ENCODE assay signal across 11 cellular contexts in genomic region chr6:153503810-153504209, GRCh38.
DNase-seq lines count a peak whose midpoint lies in the region; TF ChIP-seq lines count a peak whose summit lies in the region.
"Had no signal": no experiment of that assay in that cellular context is flagged by ENCODE, and none has a peak within 500 bp of the region (broad histone marks: within the 10 kb centered on the region; RNA-seq: fewer than 3 reads in every experiment).

No MANE protein-coding gene starts in this region.

- H3K23ac ChIP-seq in H9 (ENCODE audit: insufficient read length, low read depth, low read length) = no peak overlapping the region

- no peaks in the 10 kb centered on the region for H3K23me2 ChIP-seq in H9 (ENCODE audit: insufficient read length, low read depth, low read length, poor library complexity, severe bottlenecking)

- no peak overlapping the region for H4K5ac ChIP-seq in H9 (ENCODE audit: insufficient read length, low read depth, low read length)

- intact Hi-C loops in vagina (cut with DNase I) = no loop called here

- H2BK15ac ChIP-seq in H9 (ENCODE audit: low read depth, low read length) = no peak overlapping the region

- no peak overlapping the region for H2BK120ac ChIP-seq in H9 (ENCODE audit: low read depth, low read length, poor library complexity, severe bottlenecking)

- H3K27ac ChIP-seq in H9 (ENCODE audit: insufficient read length, low read depth, low read length) (no peak overlapping the region), vagina (no peak overlapping the region)
- H3K27ac ChIP-seq: ascending aorta had no signal

- no peak overlapping the region for H3K4me3 ChIP-seq in vagina
- H3K4me3 ChIP-seq: ascending aorta had no signal

- H3K14ac ChIP-seq in H9 (ENCODE audit: insufficient read depth, low read length) = no peak overlapping the region

- H4K20me1 ChIP-seq in H9 (ENCODE audit: control insufficient read depth, insufficient read depth, insufficient read length) = no peaks in the 10 kb centered on the region

- H3K9me3 ChIP-seq in H9 (ENCODE audit: control insufficient read depth, low read depth, low read length) = no peaks in the 10 kb centered on the region
- H3K9me3 ChIP-seq in vagina = no peaks in the 10 kb centered on the region
- H3K9me3 ChIP-seq: ascending aorta had no signal

- H3K4ac ChIP-seq in H9 (ENCODE audit: low read depth, low read length) = no peak overlapping the region

- no peak overlapping the region for H2AFZ ChIP-seq in H9 (ENCODE audit: low read length)

- no CpG with 5 or more reads among the region's 4 CpGs for WGBS in H9 (ENCODE audit: extremely low coverage, insufficient read length, low lambda C conversion rate)

- DNase-seq in NCI-H2081 (lab: John Stamatoyannopoulos, UW) = peak; percentile 8 to 38
- DNase-seq in NCI-H2081 treated with DMSO at 0.1 percent for 48 hours (lab: John Stamatoyannopoulos, UW) = no peak
- peak; percentile 56 for DNase-seq in H9
- DNase-seq in RKO (ENCODE audit: low spot score) = peak; percentile 27
- peak; percentile 4 for DNase-seq in iris pigment epithelial cell (ENCODE audit: low read depth)
- no peak for DNase-seq in vagina (ENCODE audit: extremely low spot score in 2 of 2)
- DNase-seq in HFFc6 = no peak
- DNase-seq in activated CD4-positive, alpha-beta T cell treated with anti-CD3 and anti-CD28 coated beads for 4 hours = no peak
- DNase-seq: natural killer cell, NCI-H187 treated with DMSO at 0.1 percent for 48 hours had no signal

- H3K27ac Mint-ChIP-seq in H9 (no peak overlapping the region), HFFc6 (no peak overlapping the region)
- H3K27ac Mint-ChIP-seq: natural killer cell had no signal

- no peak overlapping the region for H3K9ac ChIP-seq in H9 (ENCODE audit: extremely low read depth, insufficient read length, low read length)

- H2BK20ac ChIP-seq in H9 (ENCODE audit: low read depth, low read length, poor library complexity, severe bottlenecking) = no peak overlapping the region

- H3K4me1 ChIP-seq in H9 (ENCODE audit: insufficient read depth, low read length) (no peaks in the 10 kb centered on the region), vagina (no peaks in the 10 kb centered on the region)
- H3K4me1 ChIP-seq: ascending aorta had no signal

- H3K36me3 ChIP-seq in vagina = no peaks in the 10 kb centered on the region
- H3K36me3 ChIP-seq: ascending aorta had no signal

- H2BK12ac ChIP-seq in H9 (ENCODE audit: insufficient read length, low read depth, low read length) = no peak overlapping the region

- no peak overlapping the region for H4K91ac ChIP-seq in H9 (ENCODE audit: insufficient read length, low read depth, low read length)

- TF ChIP-seq CTCF in H9 (conservative IDR thresholded peaks at IDR 0.05) = peak; percentile 62
- TF ChIP-seq CTCF in vagina (IDR thresholded peaks at IDR 0.05) = no peak
- no peak for TF ChIP-seq CTCF in HFFc6 (IDR thresholded peaks at IDR 0.05)

- H3K27me3 ChIP-seq in H9 (ENCODE audit: insufficient read depth, low read length) = no peaks in the 10 kb centered on the region
- H3K27me3 ChIP-seq in vagina = no peaks in the 10 kb centered on the region
- H3K27me3 ChIP-seq: ascending aorta had no signal

- TF ChIP-seq POLR2A in vagina (IDR thresholded peaks at IDR 0.05) = no peak

- H2AK5ac ChIP-seq in H9 (ENCODE audit: insufficient read length, low read length) = no peak overlapping the region

- H4K8ac ChIP-seq in H9 (replicated peaks; ENCODE audit: insufficient read length, low read depth, low read length) = no peak overlapping the region

- no peaks in the 10 kb centered on the region; a peak in 1 of 5 replicates for H3K9me3 Mint-ChIP-seq in H9
- peaks cover 12% of the 10 kb centered on the region for H3K9me3 Mint-ChIP-seq in HFFc6

- H3K4me1 Mint-ChIP-seq in H9 (no peaks in the 10 kb centered on the region), HFFc6 (ENCODE audit: low read depth) (no peaks in the 10 kb centered on the region)
- H3K4me1 Mint-ChIP-seq: natural killer cell had no signal

- no peak overlapping the region for H3K4me3 Mint-ChIP-seq in H9
- H3K4me3 Mint-ChIP-seq in HFFc6 = no peak overlapping the region
- H3K4me3 Mint-ChIP-seq: natural killer cell had no signal

- no peak overlapping the region for H3K4me2 ChIP-seq in H9 (ENCODE audit: insufficient read depth, insufficient read length, low read length)

- H3K27me3 Mint-ChIP-seq in H9 (ENCODE audit: low read depth) (no peaks in the 10 kb centered on the region), HFFc6 (ENCODE audit: insufficient read depth) (no peaks in the 10 kb centered on the region)

- H3K36me3 Mint-ChIP-seq in H9 (ENCODE audit: insufficient read depth in 1 of 3, low read depth in 3 of 3) = no peaks in the 10 kb centered on the region
- H3K36me3 Mint-ChIP-seq in HFFc6 (ENCODE audit: low read depth) = no peaks in the 10 kb centered on the region
- H3K36me3 Mint-ChIP-seq: natural killer cell had no signal

- no peak overlapping the region for H2BK5ac ChIP-seq in H9 (ENCODE audit: insufficient read length, low read length)

- no peak overlapping the region for H3K56ac ChIP-seq in H9 (ENCODE audit: insufficient read length, low read depth, low read length)

- no peak overlapping the region for H3T11ph ChIP-seq in H9 (ENCODE audit: low read length)

- H3K18ac ChIP-seq in H9 (ENCODE audit: insufficient read length, low read depth, low read length) = no peak overlapping the region

- H3K79me1 ChIP-seq in H9 (ENCODE audit: insufficient read depth, low read depth, low read length, poor library complexity, severe bottlenecking) = no peaks in the 10 kb centered on the region

- no peaks in the 10 kb centered on the region for H3K79me2 ChIP-seq in H9 (ENCODE audit: insufficient read depth, low read length)

Comparison
In these comparisons a context has a peak if more than half of its experiments do, and no peak if none do; other contexts are left out.
1. DNase-seq: peak in NCI-H2081 (2 of 2), H9 (single experiment), RKO (single experiment) and iris pigment epithelial cell (single experiment); none in NCI-H2081 treated with DMSO at 0.1 percent for 48 hours (single experiment), vagina (0 of 2), HFFc6 (single experiment) and activated CD4-positive, alpha-beta T cell treated with anti-CD3 and anti-CD28 coated beads for 4 hours (0 of 2).